Comparison of ENCODE assay signal across 8 cellular contexts in the genomic region with DNA sequence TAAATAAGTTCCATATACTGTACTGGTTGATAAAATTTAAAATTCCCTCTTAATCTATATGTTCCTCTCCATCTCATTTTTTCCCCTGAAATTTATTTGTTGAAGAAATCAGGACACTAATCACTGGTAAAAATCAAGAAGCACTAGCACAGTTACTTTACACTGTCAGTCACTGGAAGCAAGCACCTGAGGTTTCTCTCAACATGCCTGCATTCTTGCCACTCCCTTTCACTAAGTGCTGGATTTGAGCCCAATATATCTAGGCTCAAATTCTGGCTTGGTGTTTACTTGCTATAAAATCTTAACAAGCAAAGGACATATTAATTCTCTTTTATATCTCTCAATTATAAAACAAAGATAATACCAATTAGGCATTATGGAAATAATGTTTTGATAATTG. TPM values are rescaled to one million over a fixed set of nuclear protein-coding genes. Genes with fewer than 3 reads are reported as not detected.
DNase-seq lines count a peak whose midpoint lies in the region; ATAC-seq, FAIRE-seq and TF ChIP-seq lines count a peak whose summit lies in the region.

No MANE protein-coding gene starts in this region.

- H3F3A ChIP-seq in neural progenitor cell (ENCODE audit: low read depth), result peaks cover 35% of the 10 kb centered on the region

- H3K4me2 ChIP-seq in H1 (ENCODE audit: insufficient read depth in 1 of 2, low read depth in 2 of 2, low read length in 2 of 2) (peak overlapping the region; percentile 4 to 52; a peak in 2 of 4 replicates), neural progenitor cell (peak overlapping the region; percentile 68)

- H3K9me3 ChIP-seq in H1 (ENCODE audit: insufficient read depth in 2 of 2, low read depth in 1 of 2, low read length in 1 of 2), result no peaks in the 10 kb centered on the region
- no peaks in the 10 kb centered on the region for H3K9me3 ChIP-seq in neural progenitor cell (ENCODE audit: low read depth)

- peak overlapping the region; percentile 73 for H4K5ac ChIP-seq in H1 (ENCODE audit: insufficient read length, low read depth, low read length)

- no peak overlapping the region for H2BK12ac ChIP-seq in H1 (ENCODE audit: low read depth, low read length)

- peak overlapping the region; percentile 98 for H3K27ac Mint-ChIP-seq in neural progenitor cell
- no peak overlapping the region for H3K27ac Mint-ChIP-seq in activated CD8-positive, alpha-beta T cell treated with anti-CD3 and anti-CD28 coated beads for 36 hours

- TF ChIP-seq EP300 in H1 (IDR thresholded peaks at IDR 0.05; ENCODE audit: borderline replicate concordance in 1 of 2, low read depth in 2 of 2, low read length in 2 of 2), result no peak

- H3K27me3 Mint-ChIP-seq in neural progenitor cell (ENCODE audit: insufficient read depth, low read depth), result no peaks in the 10 kb centered on the region
- H3K27me3 Mint-ChIP-seq in activated CD8-positive, alpha-beta T cell treated with anti-CD3 and anti-CD28 coated beads for 36 hours, result no peaks in the 10 kb centered on the region

- peak; percentile 68 for FAIRE-seq in H1 (lab: Jason Lieb, UNC)

- H3K79me1 ChIP-seq in H1 (ENCODE audit: low read depth, low read length), result no peaks in the 10 kb centered on the region

- no peak overlapping the region; the same call in 1 of the 2 replicates for H2BK5ac ChIP-seq in H1 (ENCODE audit: low read depth, low read length)

- CTCF ChIA-PET in H1 (lab: Charles Lee; ENCODE audit: partially characterized antibody), result interaction anchor here (0.7 to 6.2 kb wide), 19 partner anchors 12 to 351 kb away, joined by 3 to 74 read pairs (median 4); partner anchors contain the start of genes PCDHB15, PCDHGA10, PCDHGA2 and PCDHGB1
- CTCF ChIA-PET in activated CD8-positive, alpha-beta T cell treated with anti-CD3 and anti-CD28 coated beads for 36 hours (lab: Charles Lee), result interaction anchor here (0.8 to 1.1 kb wide), 3 partner anchors 85 to 314 kb away, joined by 3 read pairs; partner anchors contain the start of gene PCDHGB3

- H3K9ac ChIP-seq in H1 (replicated peaks in 1 of 4; ENCODE audit: extremely low read depth in 1 of 4, low read depth in 3 of 4, low read length in 3 of 4) (peak overlapping the region in 2 of 4 experiments; percentile 53 to 61; a peak in 3 of 7 replicates), neural progenitor cell (peak overlapping the region; percentile 54)

- peaks cover 21% of the 10 kb centered on the region for H3K4me1 Mint-ChIP-seq in neural progenitor cell
- H3K4me1 Mint-ChIP-seq in activated CD8-positive, alpha-beta T cell treated with anti-CD3 and anti-CD28 coated beads for 36 hours (ENCODE audit: low read depth), result peaks cover 36% of the 10 kb centered on the region

- TF ChIP-seq POLR2A in H1 (IDR thresholded peaks at IDR 0.05; ENCODE audit: control extremely low read depth in 1 of 2, low read depth in 2 of 2, low read length in 2 of 2), result no peak

- H2AK5ac ChIP-seq in H1 (ENCODE audit: low read depth, low read length), result no peak overlapping the region

- H4K20me1 ChIP-seq in H1 (replicated peaks in 1 of 2; ENCODE audit: control insufficient read depth in 1 of 2, insufficient read depth in 2 of 2, low read length in 2 of 2) (no peaks in the 10 kb centered on the region), neural progenitor cell (ENCODE audit: low read depth) (no peaks in the 10 kb centered on the region)

- no peak overlapping the region for H4K8ac ChIP-seq in H1 (ENCODE audit: extremely low read depth, insufficient read depth, low read length)

- POLR2A ChIA-PET in H1 (lab: Charles Lee; ENCODE audit: partially characterized antibody), result interaction anchor here (1.0 to 1.4 kb wide), 4 partner anchors 36 to 342 kb away, joined by 3 to 6 read pairs (median 4); partner anchors contain the start of gene PCDHGA10
- POLR2A ChIA-PET in activated CD8-positive, alpha-beta T cell treated with anti-CD3 and anti-CD28 coated beads for 36 hours (lab: Charles Lee), result interaction anchor here (0.6 kb wide), 1 partner anchor 602 kb away, joined by 3 read pairs; no protein-coding TSS in a partner anchor

- peak overlapping the region in 1 of 4 experiments; percentile 50; a peak in 2 of 8 replicates for H3K4me3 ChIP-seq in H1 (ENCODE audit: extremely low read depth in 1 of 4, insufficient read depth in 2 of 4, low read depth in 3 of 4, low read length in 4 of 4)
- peak overlapping the region; percentile 28 for H3K4me3 ChIP-seq in neural progenitor cell

- peak overlapping the region; percentile 14 for H3K4me3 Mint-ChIP-seq in neural progenitor cell
- H3K4me3 Mint-ChIP-seq in activated CD8-positive, alpha-beta T cell treated with anti-CD3 and anti-CD28 coated beads for 36 hours, result no peak overlapping the region

- peaks cover 18% of the 10 kb centered on the region for H3K9me3 Mint-ChIP-seq in neural progenitor cell
- no peaks in the 10 kb centered on the region for H3K9me3 Mint-ChIP-seq in activated CD8-positive, alpha-beta T cell treated with anti-CD3 and anti-CD28 coated beads for 36 hours

- H2BK120ac ChIP-seq in H1 (replicated peaks; ENCODE audit: low read depth, low read length), result peak overlapping the region; percentile 72

- H3K27ac ChIP-seq in H1 (ENCODE audit: low read depth, low read length) (peak overlapping the region; percentile 73), neural progenitor cell (peak overlapping the region; percentile 95)

- no peaks in the 10 kb centered on the region for H3K23me2 ChIP-seq in H1 (ENCODE audit: low read depth, low read length)

- no peak for TF ChIP-seq CTCF in H1 (IDR thresholded peaks at IDR 0.05; ENCODE audit: control extremely low read depth in 1 of 3, insufficient read depth in 1 of 3, low read depth in 1 of 3, low read length in 3 of 3)
- no peak for TF ChIP-seq CTCF in neural progenitor cell (IDR thresholded peaks at IDR 0.05)
- TF ChIP-seq CTCF in activated CD8-positive, alpha-beta T cell treated with anti-CD3 and anti-CD28 coated beads for 36 hours (IDR thresholded peaks at IDR 0.05), result no peak

- DNase-seq in DMS 273 treated with DMSO at 0.1 percent for 48 hours (lab: John Stamatoyannopoulos, UW), result peak; percentile 69
- DNase-seq in NCI-H2227 treated with DMSO at 0.1 percent for 48 hours (lab: John Stamatoyannopoulos, UW), result peak; percentile 41
- DNase-seq in H1 (ENCODE audit: low read depth in 1 of 2, low spot score in 2 of 2), result no peak
- DNase-seq in neural progenitor cell (ENCODE audit: low spot score), result no peak
- no peak for DNase-seq in CD1c-positive myeloid dendritic cell (ENCODE audit: extremely low spot score)
- DNase-seq in activated CD8-positive, alpha-beta T cell treated with anti-CD3 and anti-CD28 coated beads for 36 hours, result no peak

- H3K56ac ChIP-seq in H1 (replicated peaks; ENCODE audit: insufficient read length, low read depth, low read length), result no peak overlapping the region

- peaks cover 50% of the 10 kb centered on the region for H3K36me3 Mint-ChIP-seq in neural progenitor cell
- peaks cover 61% of the 10 kb centered on the region for H3K36me3 Mint-ChIP-seq in activated CD8-positive, alpha-beta T cell treated with anti-CD3 and anti-CD28 coated beads for 36 hours (ENCODE audit: low read depth)

- H3K4me1 ChIP-seq in H1 (replicated peaks in 1 of 4; ENCODE audit: control insufficient read depth in 3 of 4, insufficient read depth in 4 of 4, low read length in 3 of 4) (peaks cover 3 to 18% (median 6%) of the 10 kb centered on the region in 4 experiments; a peak in 6 of 7 replicates), neural progenitor cell (peaks cover 9% of the 10 kb centered on the region)

- H3K14ac ChIP-seq in H1 (ENCODE audit: insufficient read length), result no peak overlapping the region

- no peak overlapping the region for H2BK20ac ChIP-seq in H1 (ENCODE audit: low read length)

- H4K91ac ChIP-seq in H1 (replicated peaks; ENCODE audit: insufficient read length, low read length), result peak overlapping the region; percentile 90

- ATAC-seq in HG02938 (IDR thresholded peaks at IDR 0.05; ENCODE audit: unreplicated experiment) (no peak), GM19324 (IDR thresholded peaks at IDR 0.05; ENCODE audit: low FRiP score, unreplicated experiment) (no peak)
- ATAC-seq in activated CD8-positive, alpha-beta T cell treated with anti-CD3 and anti-CD28 coated beads for 36 hours, result no peak

- no peak overlapping the region for H2BK15ac ChIP-seq in H1 (ENCODE audit: low read length)

- intact Hi-C loops in activated CD8-positive, alpha-beta T cell treated with anti-CD3 and anti-CD28 coated beads for 36 hours (cut with micrococcal nuclease), result loop anchor here (10.0 kb wide), 1 partner anchor 235 kb away; the partner anchor contains the start of gene TAF7

- no peaks in the 10 kb centered on the region for H3K79me2 ChIP-seq in H1 (ENCODE audit: control insufficient read depth in 1 of 2, insufficient read depth in 2 of 2, low read length in 2 of 2)
- H3K79me2 ChIP-seq in neural progenitor cell (ENCODE audit: low read depth), result no peaks in the 10 kb centered on the region

- no peak overlapping the region for H3K23ac ChIP-seq in H1 (ENCODE audit: insufficient read length)

- no peak overlapping the region for H3K18ac ChIP-seq in H1 (ENCODE audit: extremely low read depth, low read length)

- H3K36me3 ChIP-seq in H1 (ENCODE audit: control insufficient read depth in 2 of 4, insufficient read depth in 4 of 4, low read length in 3 of 4) (peaks cover 0 to 5% (median 1%) of the 10 kb centered on the region in 4 experiments; a peak in 3 of 8 replicates), neural progenitor cell (peaks cover 23% of the 10 kb centered on the region)

- no peak for TF ChIP-seq RAD21 in H1 (IDR thresholded peaks at IDR 0.05 in 1 of 2, conservative IDR thresholded peaks at IDR 0.05 in 1 of 2; ENCODE audit: low read depth in 2 of 2, low read length in 2 of 2)

- H3K4ac ChIP-seq in H1 (replicated peaks; ENCODE audit: insufficient read length, low read depth, low read length), result no peak overlapping the region

- no peaks in the 10 kb centered on the region for H3K27me3 ChIP-seq in H1 (replicated peaks in 1 of 4; ENCODE audit: control insufficient read depth in 3 of 4, extremely low read depth in 1 of 4, insufficient read depth in 3 of 4, low read length in 3 of 4)
- H3K27me3 ChIP-seq in neural progenitor cell, result no peaks in the 10 kb centered on the region

- no peak overlapping the region for H2AFZ ChIP-seq in H1 (ENCODE audit: low read length)
- no peak overlapping the region for H2AFZ ChIP-seq in neural progenitor cell (replicated peaks)

RNA-seq across cellular contexts. Expression of gene DIAPH1, which starts 58.7 kb away (rescaled TPM):
- 107 and 114 TPM in 2 replicates for total RNA-seq in H1 (2021; fragmentation: NEBNext Ultra II Directional; extraction: Animal tissue kit (Norgen Biotek cat#: 25700))
- 61.2 and 70.9 TPM in 2 replicates for polyA plus RNA-seq in H1 (2011; rRNA removed)
- 48.9 TPM for polyA plus RNA-seq in H1 (2011; cell fraction: cytosol; rRNA removed)
- 141 TPM for polyA plus RNA-seq in H1 (2011; cell fraction: nucleus; rRNA removed)
- polyA plus RNA-seq in H1 (2012, experiment 1 of 2), result 75.5 to 89.0 TPM (median 87.1 TPM) in 4 replicates
- polyA plus RNA-seq in H1 (2012, experiment 2 of 2), result 29.3 TPM
- 88.0 TPM for polyA plus RNA-seq in H1 (2013, experiment 1 of 2)
- 97.4 TPM for polyA plus RNA-seq in H1 (2013, experiment 2 of 2)
- polyA minus RNA-seq in H1 (2011; rRNA and poly(A)+ RNA removed), result 87.4 and 92.8 TPM in 2 replicates
- 48.5 TPM for polyA minus RNA-seq in H1 (2011; cell fraction: cytosol; rRNA and poly(A)+ RNA removed)
- 88.3 TPM for polyA minus RNA-seq in H1 (2011; cell fraction: nucleus; rRNA and poly(A)+ RNA removed)
- total RNA-seq in neural progenitor cell (ENCODE audit: low replicate concordance), result 20.4 and 30.8 TPM in 2 replicates
- 100 to 1,000 TPM; 209 to 218 TPM for total RNA-seq in activated CD8-positive, alpha-beta T cell treated with anti-CD3 and anti-CD28 coated beads for 36 hours

Comparison
In these comparisons a context has a peak if more than half of its experiments do, and no peak if none do; other contexts are left out.
1. DNase-seq: peak in DMS 273 treated with DMSO at 0.1 percent for 48 hours (single experiment) and NCI-H2227 treated with DMSO at 0.1 percent for 48 hours (single experiment); none in H1 (0 of 2), neural progenitor cell (single experiment), CD1c-positive myeloid dendritic cell (single experiment) and activated CD8-positive, alpha-beta T cell treated with anti-CD3 and anti-CD28 coated beads for 36 hours (single experiment).